ENCODE assay signal across 17 cellular contexts in genomic region chr2:47510745-47511144, GRCh38.
DNase-seq lines count a peak whose midpoint lies in the region; ATAC-seq and TF ChIP-seq lines count a peak whose summit lies in the region.
"Had no signal": no experiment of that assay in that cellular context is flagged by ENCODE, and none has a peak within 500 bp of the region (broad histone marks: within the 10 kb centered on the region; RNA-seq: fewer than 3 reads in every experiment).

No MANE protein-coding gene starts in this region.

- TF ChIP-seq EP300 in SK-N-SH (IDR thresholded peaks at IDR 0.05; ENCODE audit: borderline replicate concordance in 1 of 2, low read depth in 1 of 2, low read length in 1 of 2), result no peak

- H4K8ac ChIP-seq in mesenchymal stem cell (ENCODE audit: low read length) (peak overlapping the region; percentile 28), trophoblast cell (ENCODE audit: low read depth, low read length) (no peak overlapping the region)

- TF ChIP-seq CTCF in SK-N-SH (IDR thresholded peaks at IDR 0.05) (peak; percentile 16; the same call in 1 of the 2 replicates), smooth muscle cell (IDR thresholded peaks at IDR 0.05; ENCODE audit: borderline replicate concordance, insufficient read depth, poor library complexity, severe bottlenecking) (no peak)

- no peaks in the 10 kb centered on the region for H3K9me2 ChIP-seq in GM23248 (ENCODE audit: insufficient read depth)
- H3K9me2 ChIP-seq in SK-N-SH, result no peaks in the 10 kb centered on the region

- ATAC-seq in stimulated activated naive CD8-positive, alpha-beta T cell treated with anti-CD3 and anti-CD28 coated beads, Interleukin-15, Interleukin-2, amounts not matched to agents 100 U/mL and 50 U/mL, for 24 hours, result no peak
- ATAC-seq: activated CD8-positive, alpha-beta memory T cell treated with anti-CD3 and anti-CD28 coated beads, Interleukin-2, amount 10 ng/mL, durations not matched to agents 7 days and 5 days had no signal

- H3K36me3 ChIP-seq in GM23248 (ENCODE audit: low read depth) (no peaks in the 10 kb centered on the region), SK-N-SH (replicated peaks in 1 of 2; ENCODE audit: control insufficient read depth in 1 of 2, insufficient read depth in 2 of 2, low read length in 1 of 2) (no peaks in the 10 kb centered on the region), mesenchymal stem cell (ENCODE audit: control insufficient read depth in 1 of 2, insufficient read depth in 2 of 2, low read depth in 1 of 2, low read length in 2 of 2) (no peaks in the 10 kb centered on the region), smooth muscle cell (ENCODE audit: low read depth) (no peaks in the 10 kb centered on the region), trophoblast cell (ENCODE audit: control insufficient read depth in 1 of 2, insufficient read depth in 2 of 2, low read length in 2 of 2) (no peaks in the 10 kb centered on the region)

- H2BK12ac ChIP-seq in mesenchymal stem cell (ENCODE audit: low read length in 2 of 2) (no peak overlapping the region), trophoblast cell (ENCODE audit: low read length) (no peak overlapping the region)

- POLR2A ChIA-PET in SK-N-SH (lab: Yijun Ruan, JAX), result no interaction called here

- no peaks in the 10 kb centered on the region for H3K4me1 ChIP-seq in GM23248 (ENCODE audit: insufficient read depth)
- H3K4me1 ChIP-seq in SK-N-SH (ENCODE audit: control insufficient read depth in 1 of 2, insufficient read depth in 2 of 2, low read depth in 1 of 2, low read length in 1 of 2), result no peaks in the 10 kb centered on the region
- H3K4me1 ChIP-seq in mesenchymal stem cell (ENCODE audit: control insufficient read depth, insufficient read depth, low read depth, low read length), result no peaks in the 10 kb centered on the region
- no peaks in the 10 kb centered on the region for H3K4me1 ChIP-seq in smooth muscle cell (ENCODE audit: low read depth)
- H3K4me1 ChIP-seq in trophoblast cell (ENCODE audit: control insufficient read depth in 1 of 2, insufficient read depth in 2 of 2, low read length in 2 of 2), result peaks cover 0 to 2% of the 10 kb centered on the region in 2 experiments

- H3K27me3 ChIP-seq in GM23248 (replicated peaks; ENCODE audit: insufficient read depth) (peaks cover 13% of the 10 kb centered on the region; the same call in 1 of the 2 replicates), SK-N-SH (ENCODE audit: insufficient read depth) (no peaks in the 10 kb centered on the region), mesenchymal stem cell (ENCODE audit: control insufficient read depth in 1 of 2, insufficient read depth in 1 of 2, low read length in 2 of 2) (peaks cover 0 to 29% of the 10 kb centered on the region in 2 experiments), smooth muscle cell (ENCODE audit: low read depth) (no peaks in the 10 kb centered on the region), trophoblast cell (ENCODE audit: insufficient read depth, low read length) (no peaks in the 10 kb centered on the region)

- TF ChIP-seq RAD21 in SK-N-SH (IDR thresholded peaks at IDR 0.05; ENCODE audit: low read length), result no peak

- H3K79me2 ChIP-seq in GM23248 (ENCODE audit: insufficient read depth) (no peaks in the 10 kb centered on the region), SK-N-SH (ENCODE audit: insufficient read depth) (no peaks in the 10 kb centered on the region), smooth muscle cell (ENCODE audit: low read depth) (no peaks in the 10 kb centered on the region), trophoblast cell (ENCODE audit: control insufficient read depth, insufficient read depth, low read length, poor library complexity) (no peaks in the 10 kb centered on the region)

- CTCF ChIA-PET in SK-N-SH (lab: Yijun Ruan, JAX), result interaction anchor here (0.6 to 2.1 kb wide), 3 partner anchors 9 to 664 kb away, joined by 3 to 8 read pairs (median 4); no protein-coding TSS in a partner anchor

- no peak overlapping the region for H3K9ac ChIP-seq in GM23248
- no peak overlapping the region for H3K9ac ChIP-seq in SK-N-SH
- no peak overlapping the region for H3K9ac ChIP-seq in mesenchymal stem cell (ENCODE audit: low read length)
- no peak overlapping the region for H3K9ac ChIP-seq in smooth muscle cell (ENCODE audit: low read depth)
- H3K9ac ChIP-seq in trophoblast cell (ENCODE audit: low read length), result no peak overlapping the region
- H3K9ac ChIP-seq: KMS-11 had no signal

- H3K4me3 ChIP-seq in GM23248, result no peak overlapping the region
- no peak overlapping the region for H3K4me3 ChIP-seq in SK-N-SH (ENCODE audit: low read depth in 2 of 2, low read length in 1 of 2)
- no peak overlapping the region for H3K4me3 ChIP-seq in mesenchymal stem cell (ENCODE audit: insufficient read depth in 1 of 2, low read depth in 1 of 2, low read length in 2 of 2)
- H3K4me3 ChIP-seq in smooth muscle cell, result no peak overlapping the region
- H3K4me3 ChIP-seq in trophoblast cell (ENCODE audit: low read depth, low read length), result no peak overlapping the region

- WGBS in GM23248 (ENCODE audit: low coverage in 1 of 2, low lambda C conversion rate in 2 of 2, missing lambda C conversion rate in 2 of 2), 2 experiments, result 48 to 68% methylated on average over 4 of the region's 4 CpGs
- 40% methylated on average over 4 of the region's 4 CpGs for WGBS in SK-N-SH (ENCODE audit: low lambda C conversion rate)
- 95% methylated on average over 4 of the region's 4 CpGs for WGBS in mesenchymal stem cell
- WGBS in smooth muscle cell (ENCODE audit: low lambda C conversion rate), result 94% methylated on average over 4 of the region's 4 CpGs
- no CpG with 5 or more reads among the region's 4 CpGs for WGBS in trophoblast cell (ENCODE audit: extremely low coverage, insufficient coverage, insufficient read length)

- H3K14ac ChIP-seq in mesenchymal stem cell (ENCODE audit: low read length in 2 of 2) (no peak overlapping the region), trophoblast cell (ENCODE audit: low read length) (no peak overlapping the region)

- H3K4me2 ChIP-seq in GM23248 (ENCODE audit: unreplicated experiment) (no peak overlapping the region), SK-N-SH (no peak overlapping the region), mesenchymal stem cell (ENCODE audit: low read length, poor library complexity, severe bottlenecking) (no peak overlapping the region), smooth muscle cell (no peak overlapping the region), trophoblast cell (ENCODE audit: low read length) (no peak overlapping the region)

- no peak overlapping the region for H3K4ac ChIP-seq in mesenchymal stem cell (ENCODE audit: low read depth in 1 of 2, low read length in 2 of 2)
- no peak overlapping the region for H3K4ac ChIP-seq in trophoblast cell (ENCODE audit: low read depth, low read length)

- H2BK120ac ChIP-seq in mesenchymal stem cell (ENCODE audit: low read depth, low read length) (no peak overlapping the region), trophoblast cell (ENCODE audit: insufficient read depth, low read length, poor library complexity) (no peak overlapping the region)

- H3K27ac ChIP-seq in GM23248 (no peak overlapping the region), SK-N-SH (ENCODE audit: low read depth in 2 of 2, low read length in 1 of 2) (no peak overlapping the region), mesenchymal stem cell (ENCODE audit: low read length, poor library complexity, severe bottlenecking) (no peak overlapping the region), smooth muscle cell (ENCODE audit: low read depth) (no peak overlapping the region), trophoblast cell (ENCODE audit: low read depth, low read length) (no peak overlapping the region)

- no peak overlapping the region for H4K91ac ChIP-seq in mesenchymal stem cell (ENCODE audit: low read length)
- H4K91ac ChIP-seq in trophoblast cell (ENCODE audit: low read depth, low read length), result no peak overlapping the region

- in situ Hi-C loops in GM23248 (cut with MboI), result no loop called here

- DNase-seq in ELR (ENCODE audit: low read depth), result peak; percentile 38
- DNase-seq in GM23248, result peak; percentile 24
- no peak for DNase-seq in SK-N-SH
- no peak for DNase-seq in mesenchymal stem cell
- no peak for DNase-seq in stimulated activated naive CD8-positive, alpha-beta T cell treated with anti-CD3 and anti-CD28 coated beads, Interleukin-15, Interleukin-2, amounts not matched to agents 100 U/mL and 50 U/mL, for 24 hours
- no peak for DNase-seq in smooth muscle cell (lab: John Stamatoyannopoulos, UW; ENCODE audit: unreplicated experiment)
- DNase-seq in trophoblast cell, result no peak
- DNase-seq: activated B cell treated with CpG ODN at 0.5 μM for 24 hours; activated CD8-positive, alpha-beta memory T cell treated with anti-CD3 and anti-CD28 coated beads, Interleukin-2, amount 10 ng/mL, durations not matched to agents 7 days and 5 days; activated gamma-delta T cell treated with Interleukin-2 at 50 U/mL for 16 hours; CD4-positive, alpha-beta T cell; erythroblast; glutamatergic neuron; immature natural killer cell; NCI-H1436; nephron progenitor cell had no signal

- H4K12ac ChIP-seq in trophoblast cell (ENCODE audit: low read depth, low read length), result no peak overlapping the region

- no peak overlapping the region for H2AK5ac ChIP-seq in mesenchymal stem cell (ENCODE audit: low read length, severe bottlenecking)
- H2AK5ac ChIP-seq in trophoblast cell (ENCODE audit: low read length), result no peak overlapping the region

- H4K20me1 ChIP-seq in GM23248 (ENCODE audit: insufficient read depth) (no peaks in the 10 kb centered on the region), SK-N-SH (ENCODE audit: insufficient read depth) (no peaks in the 10 kb centered on the region), smooth muscle cell (ENCODE audit: low read depth) (no peaks in the 10 kb centered on the region)

- H3K9me3 ChIP-seq in GM23248 (ENCODE audit: low read depth) (no peaks in the 10 kb centered on the region), SK-N-SH (no peaks in the 10 kb centered on the region), mesenchymal stem cell (ENCODE audit: control insufficient read depth, low read length) (peaks cover 11% of the 10 kb centered on the region), smooth muscle cell (replicated peaks; ENCODE audit: low read depth) (no peaks in the 10 kb centered on the region), trophoblast cell (ENCODE audit: insufficient read depth, low read depth, low read length) (peaks cover 6% of the 10 kb centered on the region)

- H3K23ac ChIP-seq in mesenchymal stem cell (ENCODE audit: low read length in 2 of 2) (no peak overlapping the region), trophoblast cell (ENCODE audit: low read length) (no peak overlapping the region)

- H3F3A ChIP-seq in GM23248 (ENCODE audit: insufficient read depth), result no peaks in the 10 kb centered on the region
- H3F3A ChIP-seq in SK-N-SH (replicated peaks; ENCODE audit: insufficient read depth), result no peaks in the 10 kb centered on the region
- no peaks in the 10 kb centered on the region for H3F3A ChIP-seq in smooth muscle cell (ENCODE audit: low read depth)

- H2BK5ac ChIP-seq in mesenchymal stem cell (ENCODE audit: low read depth, low read length, poor library complexity, severe bottlenecking) (no peak overlapping the region), trophoblast cell (ENCODE audit: low read depth, low read length, poor library complexity) (no peak overlapping the region)

- H3K18ac ChIP-seq in mesenchymal stem cell (ENCODE audit: low read depth in 1 of 2, low read length in 2 of 2) (no peak overlapping the region), trophoblast cell (ENCODE audit: low read length) (no peak overlapping the region)

- no peaks in the 10 kb centered on the region for H3K79me1 ChIP-seq in mesenchymal stem cell (replicated peaks; ENCODE audit: low read length, poor library complexity, severe bottlenecking)
- H3K79me1 ChIP-seq in trophoblast cell (ENCODE audit: low read length), result no peaks in the 10 kb centered on the region

- no peak overlapping the region for H2AFZ ChIP-seq in GM23248
- H2AFZ ChIP-seq in SK-N-SH (ENCODE audit: low read depth), result no peak overlapping the region
- H2AFZ ChIP-seq in mesenchymal stem cell (ENCODE audit: low read depth, low read length), result no peak overlapping the region
- H2AFZ ChIP-seq in smooth muscle cell (ENCODE audit: low read depth), result no peak overlapping the region
- H2AFZ ChIP-seq in trophoblast cell (ENCODE audit: insufficient read depth, low read length, poor library complexity), result no peak overlapping the region

- H2BK15ac ChIP-seq in mesenchymal stem cell (ENCODE audit: low read depth, poor library complexity, severe bottlenecking), result no peak overlapping the region

Comparison
In these comparisons a context has a peak if more than half of its experiments do, and no peak if none do; other contexts are left out.
1. DNase-seq: peak in ELR (single experiment) and GM23248 (single experiment); none in SK-N-SH (single experiment), mesenchymal stem cell (single experiment), stimulated activated naive CD8-positive, alpha-beta T cell treated with anti-CD3 and anti-CD28 coated beads, Interleukin-15, Interleukin-2, amounts not matched to agents 100 U/mL and 50 U/mL, for 24 hours (single experiment), smooth muscle cell (single experiment) and trophoblast cell (0 of 2).